ENCODE assay signal across 8 cellular contexts in genomic region chr7:143279186-143280098, GRCh38. TPM values are rescaled to one million over a fixed set of nuclear protein-coding genes. Genes with fewer than 3 reads are reported as not detected.
A peak's percentile ranks its signal among the peaks of the same experiment; 100 is the strongest.
DNase-seq lines count a peak whose midpoint lies in the region; ATAC-seq and TF ChIP-seq lines count a peak whose summit lies in the region.

No MANE protein-coding gene starts in this region.

- no peaks in the 10 kb centered on the region for H3K9me3 ChIP-seq in neuron (ENCODE audit: low read length)

- no peaks in the 10 kb centered on the region for H3K27me3 ChIP-seq in neuron (ENCODE audit: insufficient read depth, low read length)

- no peaks in the 10 kb centered on the region for H3K36me3 ChIP-seq in neuron (ENCODE audit: insufficient read depth, low read length)

- peaks cover 23% of the 10 kb centered on the region for H3K4me1 ChIP-seq in neuron (ENCODE audit: insufficient read depth, low read length)

- TF ChIP-seq CTCF in epithelial cell of proximal tubule (conservative IDR thresholded peaks at IDR 0.05; ENCODE audit: low read depth, low read length) = no peak

- ATAC-seq in HG03469 (IDR thresholded peaks at IDR 0.05; ENCODE audit: unreplicated experiment) (no peak), HG02798 (IDR thresholded peaks at IDR 0.05; ENCODE audit: poor library complexity, unreplicated experiment) (no peak)

- H3K4me3 ChIP-seq in epithelial cell of proximal tubule (ENCODE audit: low read depth, low read length) = no peak overlapping the region
- H3K4me3 ChIP-seq in neuron (ENCODE audit: low read length) = peak overlapping the region; percentile 24

- no peak overlapping the region for H2AFZ ChIP-seq in neuron (ENCODE audit: low read depth, low read length)

- peak; percentile 54 for DNase-seq in ELR (ENCODE audit: low read depth)
- DNase-seq in RKO (ENCODE audit: low spot score) = peak; percentile 44
- DNase-seq in epithelial cell of proximal tubule (ENCODE audit: low read depth) = peak; percentile 51
- no peak for DNase-seq in NCI-H510A treated with DMSO at 0.1 percent for 48 hours (lab: John Stamatoyannopoulos, UW)
- no peak for DNase-seq in activated effector memory CD4-positive, alpha-beta T cell treated with anti-CD3 and anti-CD28 coated beads, Interleukin-2, amount 50 U/mL, for 16 hours

RNA-seq across cellular contexts. Expression of gene TMEM139, which starts 5.3 kb away (rescaled TPM):
- total RNA-seq in epithelial cell of proximal tubule = 14.5 and 30.9 TPM in 2 replicates

RNA-seq across cellular contexts. Expression of gene CASP2, which starts 8.7 kb away (rescaled TPM):
- 17.8 and 18.7 TPM in 2 replicates for total RNA-seq in epithelial cell of proximal tubule

RNA-seq across cellular contexts. Expression of gene GSTK1, which starts 16.2 kb away (rescaled TPM):
- total RNA-seq in epithelial cell of proximal tubule = 95.1 and 141 TPM in 2 replicates

RNA-seq across cellular contexts. Expression of gene CLCN1, which starts 36.5 kb away (rescaled TPM):
- total RNA-seq in epithelial cell of proximal tubule = not detected in 2 replicates

RNA-seq across cellular contexts. Expression of gene TAS2R40, which starts 57.6 kb away (rescaled TPM):
- total RNA-seq in epithelial cell of proximal tubule = not detected in 2 replicates

Comparison
In these comparisons a context has a peak if more than half of its experiments do, and no peak if none do; other contexts are left out.
1. DNase-seq: peak in ELR (single experiment), RKO (single experiment) and epithelial cell of proximal tubule (single experiment); none in NCI-H510A treated with DMSO at 0.1 percent for 48 hours (single experiment) and activated effector memory CD4-positive, alpha-beta T cell treated with anti-CD3 and anti-CD28 coated beads, Interleukin-2, amount 50 U/mL, for 16 hours (single experiment).